ENCODE assay signal across 15 cellular contexts in the genomic region with DNA sequence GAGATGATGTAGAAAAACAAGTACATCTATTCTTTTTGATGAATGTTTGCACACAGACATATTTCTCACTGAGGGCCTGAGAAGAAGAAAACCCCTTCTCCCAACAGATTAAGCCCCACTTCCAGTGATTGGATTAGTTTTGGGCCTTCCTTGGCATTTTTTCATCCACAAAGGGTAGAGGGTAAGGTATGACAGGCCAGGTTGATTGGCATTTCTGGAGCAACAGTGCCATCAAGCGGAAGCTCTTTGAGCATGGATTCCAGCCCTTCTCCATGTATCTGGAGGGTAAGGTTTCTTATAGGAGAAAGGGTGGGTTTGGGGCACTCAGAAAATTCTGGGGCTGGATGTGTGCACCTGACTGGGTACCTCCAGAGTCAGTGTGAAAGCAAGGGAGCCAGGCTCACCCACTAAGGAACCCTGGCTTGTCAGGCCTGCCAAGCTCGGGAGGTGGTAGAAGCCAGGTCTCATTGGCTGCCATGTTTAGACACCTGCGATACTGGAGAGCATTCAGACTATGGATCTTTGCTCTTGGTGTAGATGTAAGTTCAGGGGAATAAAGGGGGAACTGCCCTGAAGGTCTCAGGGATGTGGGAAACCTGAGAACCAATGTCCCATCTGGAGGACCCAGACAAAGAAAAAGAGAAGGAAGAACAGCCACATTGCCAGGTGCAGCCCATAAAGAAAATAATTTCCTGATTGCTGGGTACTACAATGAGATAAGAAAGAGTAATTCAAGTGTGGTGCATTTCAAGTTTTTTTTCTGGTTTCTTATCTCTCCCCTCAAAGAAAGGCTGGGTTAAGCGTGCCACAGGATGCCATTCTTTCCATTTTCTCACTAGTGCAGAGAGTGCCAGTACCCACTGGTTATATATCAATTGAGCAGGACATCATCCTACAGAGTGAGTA.
DNase-seq lines count a peak whose midpoint lies in the region; ATAC-seq, FAIRE-seq and TF ChIP-seq lines count a peak whose summit lies in the region.
"Had no signal": no experiment of that assay in that cellular context is flagged by ENCODE, and none has a peak within 500 bp of the region (broad histone marks: within the 10 kb centered on the region; RNA-seq: fewer than 3 reads in every experiment).

No MANE protein-coding gene starts in this region.

- H4K20me1 ChIP-seq in SU-DHL-6 (ENCODE audit: low read depth, low read length): no peaks in the 10 kb centered on the region

- H3K36me3 ChIP-seq in breast epithelium (no peaks in the 10 kb centered on the region), SU-DHL-6 (ENCODE audit: low read length) (no peaks in the 10 kb centered on the region)

- no peak for FAIRE-seq in H54 (lab: Jason Lieb, UNC)
- FAIRE-seq: kidney had no signal

- no peak overlapping the region for H3K4me3 Mint-ChIP-seq in MCF 10A (ENCODE audit: unreplicated experiment)
- H3K4me3 Mint-ChIP-seq: activated CD8-positive, alpha-beta T cell treated with anti-CD3 and anti-CD28 coated beads, Interleukin-2, amount 10 ng/mL, durations not matched to agents 7 days and 5 days; activated naive CD8-positive, alpha-beta T cell treated with anti-CD3 and anti-CD28 coated beads, Interleukin-2, amount 10 ng/mL, durations not matched to agents 7 days and 5 days had no signal

- no peak for TF ChIP-seq POLR2A in breast epithelium (IDR thresholded peaks at IDR 0.05)
- TF ChIP-seq POLR2A in H54 (IDR thresholded peaks at IDR 0.05; ENCODE audit: low read depth, low read length): no peak

- DNase-seq in MCF 10A (ENCODE audit: unreplicated experiment) (peak; percentile 56), breast epithelium (ENCODE audit: low spot score in 2 of 2) (no peak), LNCaP clone FGC (ENCODE audit: low read depth) (peak; percentile 57), SKM-1 (lab: John Stamatoyannopoulos, UW; ENCODE audit: unreplicated experiment) (no peak), H54 (ENCODE audit: insufficient read length, low spot score) (no peak)
- DNase-seq: activated CD8-positive, alpha-beta T cell treated with anti-CD3 and anti-CD28 coated beads, Interleukin-2, amount 10 ng/mL, durations not matched to agents 7 days and 5 days; activated naive CD8-positive, alpha-beta T cell treated with anti-CD3 and anti-CD28 coated beads, Interleukin-2, amount 10 ng/mL, durations not matched to agents 7 days and 5 days; GF-D8; kidney; NCI-H774; stimulated activated naive CD4-positive, alpha-beta T cell treated with Interleukin-2 at 50 U/mL for 16 hours; T-helper 9 cell had no signal

- H3K4me3 ChIP-seq in breast epithelium (no peak overlapping the region), LNCaP clone FGC (ENCODE audit: low read depth, low read length) (no peak overlapping the region), SU-DHL-6 (ENCODE audit: insufficient read depth, low read length, poor library complexity, severe bottlenecking) (no peak overlapping the region)

- no peak overlapping the region for H3K27ac ChIP-seq in breast epithelium
- no peak overlapping the region for H3K27ac ChIP-seq in SU-DHL-6 (ENCODE audit: low read depth, low read length)

- TF ChIP-seq CTCF in MCF 10A (IDR thresholded peaks at IDR 0.05; ENCODE audit: unreplicated experiment) (peak; percentile 34), breast epithelium (IDR thresholded peaks at IDR 0.05) (no peak), LNCaP clone FGC (IDR thresholded peaks at IDR 0.05; ENCODE audit: control insufficient read depth, extremely low read depth, insufficient read depth) (peak; percentile 57), SU-DHL-6 (IDR thresholded peaks at IDR 0.05; ENCODE audit: insufficient read depth, low read length, poor library complexity, severe bottlenecking) (peak; percentile 29)

- no peaks in the 10 kb centered on the region for H3K4me1 ChIP-seq in breast epithelium

- CTCF ChIA-PET in MCF 10A (lab: Yijun Ruan, JAX): no interaction called here

- H3F3A ChIP-seq in SU-DHL-6 (ENCODE audit: insufficient read depth): no peaks in the 10 kb centered on the region

- H3K9ac ChIP-seq in SU-DHL-6 (ENCODE audit: low read length): no peak overlapping the region

- H3K79me2 ChIP-seq in SU-DHL-6 (ENCODE audit: insufficient read depth, low read length): no peaks in the 10 kb centered on the region

- ATAC-seq in HG03135 (IDR thresholded peaks at IDR 0.05; ENCODE audit: unreplicated experiment) (no peak), HG02981 (IDR thresholded peaks at IDR 0.05; ENCODE audit: unreplicated experiment) (no peak)
- ATAC-seq: activated CD8-positive, alpha-beta T cell treated with anti-CD3 and anti-CD28 coated beads, Interleukin-2, amount 10 ng/mL, durations not matched to agents 7 days and 5 days had no signal

- H3K9me3 Mint-ChIP-seq in MCF 10A (ENCODE audit: unreplicated experiment): no peaks in the 10 kb centered on the region

- no peak overlapping the region for H3K27ac Mint-ChIP-seq in MCF 10A (ENCODE audit: low read depth, unreplicated experiment)
- H3K27ac Mint-ChIP-seq: activated CD8-positive, alpha-beta T cell treated with anti-CD3 and anti-CD28 coated beads, Interleukin-2, amount 10 ng/mL, durations not matched to agents 7 days and 5 days; activated naive CD8-positive, alpha-beta T cell treated with anti-CD3 and anti-CD28 coated beads, Interleukin-2, amount 10 ng/mL, durations not matched to agents 7 days and 5 days had no signal

- POLR2A ChIA-PET in MCF 10A (lab: Yijun Ruan, JAX): no interaction called here

- H3K4me2 ChIP-seq in SU-DHL-6 (ENCODE audit: low read depth, low read length, poor library complexity, severe bottlenecking): no peak overlapping the region

- BruUV-seq in MCF 10A (replicated peaks; lab: Mats Ljungman, UMichigan): no TSS peak

- H2AFZ ChIP-seq in SU-DHL-6 (ENCODE audit: low read depth, low read length, severe bottlenecking): no peak overlapping the region

- H3K9me3 ChIP-seq in breast epithelium (no peaks in the 10 kb centered on the region), SU-DHL-6 (ENCODE audit: insufficient read depth, low read length) (no peaks in the 10 kb centered on the region)

- H3K27me3 ChIP-seq in breast epithelium: peaks cover 0 to 24% of the 10 kb centered on the region in 2 donors
- no peaks in the 10 kb centered on the region for H3K27me3 ChIP-seq in SU-DHL-6 (ENCODE audit: low read length)

- H3K9me2 ChIP-seq in SU-DHL-6 (replicated peaks; ENCODE audit: insufficient read depth, low read length): no peaks in the 10 kb centered on the region

- H3K27me3 Mint-ChIP-seq in MCF 10A (ENCODE audit: insufficient read depth, unreplicated experiment): peaks cover 49% of the 10 kb centered on the region
- H3K27me3 Mint-ChIP-seq: activated naive CD8-positive, alpha-beta T cell treated with anti-CD3 and anti-CD28 coated beads, Interleukin-2, amount 10 ng/mL, durations not matched to agents 7 days and 5 days had no signal

- no peaks in the 10 kb centered on the region for H3K4me1 Mint-ChIP-seq in MCF 10A (ENCODE audit: insufficient read depth, unreplicated experiment)
- H3K4me1 Mint-ChIP-seq: activated naive CD8-positive, alpha-beta T cell treated with anti-CD3 and anti-CD28 coated beads, Interleukin-2, amount 10 ng/mL, durations not matched to agents 7 days and 5 days had no signal

- peaks cover 20% of the 10 kb centered on the region for H3K36me3 Mint-ChIP-seq in MCF 10A (ENCODE audit: insufficient read depth, unreplicated experiment)
- H3K36me3 Mint-ChIP-seq: activated naive CD8-positive, alpha-beta T cell treated with anti-CD3 and anti-CD28 coated beads, Interleukin-2, amount 10 ng/mL, durations not matched to agents 7 days and 5 days had no signal

- intact Hi-C loops in MCF 10A (cut with micrococcal nuclease) (no loop called here), breast epithelium (cut with DNase I; ENCODE audit: low total_unique reads) (no loop called here)

Comparison
In these comparisons a context has a peak if more than half of its experiments do, and no peak if none do; other contexts are left out.
1. DNase-seq: peak in MCF 10A (single experiment) and LNCaP clone FGC (single experiment); none in breast epithelium (0 of 2), SKM-1 (single experiment) and H54 (single experiment).
2. CTCF ChIP-seq: peak in MCF 10A (single experiment), LNCaP clone FGC (single experiment) and SU-DHL-6 (single experiment); none in breast epithelium (0 of 3).